2 cellular contexts compared by ENCODE assay signal in genomic region chr11:120581317-120581716, GRCh38.
A peak's percentile ranks its signal among the peaks of the same experiment; 100 is the strongest.
TF ChIP-seq lines count a peak whose summit lies in the region.

No MANE protein-coding gene starts in this region.

TF ChIP-seq in HepG2, 621 proteins besides CTCF, POLR2A, EP300 and RAD21:
- TF ChIP-seq ZNF3 (CRISPR knock-in tag; IDR thresholded peaks at IDR 0.05) (no peak), CEBPB (IDR thresholded peaks at IDR 0.05; ENCODE audit: borderline replicate concordance, low read depth, low read length) (peak; percentile 78)

TF ChIP-seq in GM12878, 131 proteins besides CTCF, POLR2A, EP300 and RAD21:
- no peak for TF ChIP-seq NR2C2 (IDR thresholded peaks at IDR 0.05; ENCODE audit: borderline replicate concordance, control insufficient read depth, insufficient read length, low read depth)
- TF ChIP-seq E2F4 (IDR thresholded peaks at IDR 0.05; ENCODE audit: low read depth, low read length), result no peak
- no peak for TF ChIP-seq JUND (IDR thresholded peaks at IDR 0.05; ENCODE audit: low read depth, low read length)
- no peak for TF ChIP-seq ZBED1 (IDR thresholded peaks at IDR 0.05; ENCODE audit: borderline replicate concordance)
- no peak for TF ChIP-seq ATF3 (IDR thresholded peaks at IDR 0.05; ENCODE audit: borderline replicate concordance, extremely low read depth, low read depth, low read length)
- TF ChIP-seq HSF1 (IDR thresholded peaks at IDR 0.05; ENCODE audit: low read depth, low read length), result no peak
- no peak for TF ChIP-seq MEF2A (IDR thresholded peaks at IDR 0.05; ENCODE audit: insufficient read depth, low read depth, low read length)
